Comparison of ENCODE assay signal across 8 cellular contexts in genomic region chr20:36214684-36215256, GRCh38. TPM values are rescaled to one million over a fixed set of nuclear protein-coding genes. Genes with fewer than 3 reads are reported as not detected.
DNase-seq lines count a peak whose midpoint lies in the region; ATAC-seq and TF ChIP-seq lines count a peak whose summit lies in the region.

No MANE protein-coding gene starts in this region.

- ATAC-seq in GM21390 (IDR thresholded peaks at IDR 0.05; ENCODE audit: unreplicated experiment) = no peak

- H3K4me3 ChIP-seq in WI38 (ENCODE audit: low read depth, low read length) = no peak overlapping the region

- TF ChIP-seq CTCF in WI38 (IDR thresholded peaks at IDR 0.05; ENCODE audit: low read depth, low read length) = peak; percentile 70

- DNase-seq in NCI-H2081 (lab: John Stamatoyannopoulos, UW) (peak; percentile 32 to 40), NCI-H2081 treated with DMSO at 0.1 percent for 48 hours (lab: John Stamatoyannopoulos, UW) (no peak), HT-29 (ENCODE audit: low spot score) (peak; percentile 47), kidney tubule cell (ENCODE audit: low spot score) (peak; percentile 22), OCI-M2 (lab: John Stamatoyannopoulos, UW; ENCODE audit: unreplicated experiment) (no peak), CD1c-positive myeloid dendritic cell (ENCODE audit: extremely low spot score) (no peak)

RNA-seq across cellular contexts. Expression of gene AAR2, which starts 21.5 kb away (rescaled TPM):
- 57.0 and 61.5 TPM in 2 replicates for total RNA-seq in HT-29 (2014; rRNA removed; shearing (Covaris generic))

Comparison
In these comparisons a context has a peak if more than half of its experiments do, and no peak if none do; other contexts are left out.
1. DNase-seq: peak in NCI-H2081 (2 of 2), HT-29 (single experiment) and kidney tubule cell (single experiment); none in NCI-H2081 treated with DMSO at 0.1 percent for 48 hours (single experiment), OCI-M2 (single experiment) and CD1c-positive myeloid dendritic cell (single experiment).